23 cellular contexts compared by ENCODE assay signal in genomic region chr15:29589975-29590374, GRCh38.
DNase-seq lines count a peak whose midpoint lies in the region; ATAC-seq, FAIRE-seq and TF ChIP-seq lines count a peak whose summit lies in the region.
"Had no signal": no experiment of that assay in that cellular context is flagged by ENCODE, and none has a peak within 500 bp of the region (broad histone marks: within the 10 kb centered on the region; RNA-seq: fewer than 3 reads in every experiment).

No MANE protein-coding gene starts in this region.

- no peaks in the 10 kb centered on the region for H3K9me3 Mint-ChIP-seq in GM23338

- TF ChIP-seq EP300 in esophagus muscularis mucosa (IDR thresholded peaks at IDR 0.05) (no peak), stomach (IDR thresholded peaks at IDR 0.05) (no peak)

- H3K4me3 Mint-ChIP-seq in GM23338 = no peak overlapping the region
- H3K4me3 Mint-ChIP-seq: B cell; CD4-positive, alpha-beta memory T cell had no signal

- no peak overlapping the region for H3K9ac ChIP-seq in BLaER1

- H3K36me3 ChIP-seq in BLaER1 = no peaks in the 10 kb centered on the region
- H3K36me3 ChIP-seq in GM23338 (ENCODE audit: insufficient read depth) = no peaks in the 10 kb centered on the region
- no peaks in the 10 kb centered on the region for H3K36me3 ChIP-seq in bronchial epithelial cell (ENCODE audit: control insufficient read depth, insufficient read depth, low read length)
- no peaks in the 10 kb centered on the region for H3K36me3 ChIP-seq in esophagus muscularis mucosa
- H3K36me3 ChIP-seq in stomach = no peaks in the 10 kb centered on the region
- H3K36me3 ChIP-seq in HAP-1 (replicated peaks) = no peaks in the 10 kb centered on the region

- H3K4me2 ChIP-seq in BLaER1 (peak overlapping the region; percentile 63), GM23338 (no peak overlapping the region)

- no peaks in the 10 kb centered on the region; the same call in 1 of the 2 replicates for H3K9me2 ChIP-seq in GM23338 (ENCODE audit: insufficient read depth)

- peak; percentile 18 for FAIRE-seq in bronchial epithelial cell (lab: Jason Lieb, UNC)
- FAIRE-seq: A204.1, GM12878, GM19239 had no signal

- H3K27me3 Mint-ChIP-seq in GM23338 (ENCODE audit: insufficient read depth, low read depth, poor library complexity) = peaks cover 2% of the 10 kb centered on the region
- H3K27me3 Mint-ChIP-seq: B cell had no signal

- H3K4me1 Mint-ChIP-seq in GM23338 = peaks cover 6% of the 10 kb centered on the region; the same call in 2 of the 3 replicates
- H3K4me1 Mint-ChIP-seq: CD4-positive, alpha-beta memory T cell had no signal

- H4K20me1 ChIP-seq in BLaER1 = no peaks in the 10 kb centered on the region
- no peaks in the 10 kb centered on the region for H4K20me1 ChIP-seq in GM23338 (replicated peaks; ENCODE audit: insufficient read depth)

- TF ChIP-seq CTCF in GM23338 (conservative IDR thresholded peaks at IDR 0.05; ENCODE audit: low read depth in 2 of 2) = no peak
- TF ChIP-seq CTCF in bronchial epithelial cell (IDR thresholded peaks at IDR 0.05; ENCODE audit: insufficient read depth, low read length, severe bottlenecking) = no peak
- TF ChIP-seq CTCF in esophagus muscularis mucosa (IDR thresholded peaks at IDR 0.05) = no peak
- TF ChIP-seq CTCF in stomach (IDR thresholded peaks at IDR 0.05) = no peak

- WGBS in esophagus muscularis mucosa = 89% methylated on average over 4 of the region's 4 CpGs
- WGBS in stomach, 5 donors = 87 to 92% (median 88%) methylated on average over 4 of the region's 4 CpGs

- no peaks in the 10 kb centered on the region for H3K27me3 ChIP-seq in BLaER1
- no peaks in the 10 kb centered on the region for H3K27me3 ChIP-seq in GM23338 (ENCODE audit: insufficient read depth)
- no peaks in the 10 kb centered on the region for H3K27me3 ChIP-seq in bronchial epithelial cell (ENCODE audit: control insufficient read depth, insufficient read depth, low read length)
- peaks cover 0 to 13% (median 0%) of the 10 kb centered on the region in 4 donors for H3K27me3 ChIP-seq in esophagus muscularis mucosa
- no peaks in the 10 kb centered on the region for H3K27me3 ChIP-seq in stomach
- H3K27me3 ChIP-seq in HAP-1 (ENCODE audit: low read depth) = peaks cover 13% of the 10 kb centered on the region

- no peaks in the 10 kb centered on the region for H3K79me2 ChIP-seq in GM23338 (replicated peaks; ENCODE audit: insufficient read depth)

- H3K36me3 Mint-ChIP-seq in GM23338 (ENCODE audit: low read depth) = no peaks in the 10 kb centered on the region
- H3K36me3 Mint-ChIP-seq: CD4-positive, alpha-beta memory T cell had no signal

- DNase-seq in GM23338 (ENCODE audit: low spot score) (no peak), bronchial epithelial cell (ENCODE audit: low read depth) (no peak), esophagus muscularis mucosa (ENCODE audit: extremely low spot score) (peak; percentile 66), stomach (no peak), HAP-1 (ENCODE audit: low spot score in 2 of 2) (no peak)
- DNase-seq in activated CD8-positive, alpha-beta memory T cell treated with anti-CD3 and anti-CD28 coated beads, Interleukin-2, amount 50 U/mL, for 4 hours = no peak
- DNase-seq: C1 segment of cervical spinal cord; Calu3; CD4-positive, alpha-beta memory T cell; COR-L47; DMS153; DND-41; EL; GDM1; GOT3; H7 had no signal

- no peaks in the 10 kb centered on the region for H3F3A ChIP-seq in GM23338 (replicated peaks; ENCODE audit: low read depth)

- H3K4me3 ChIP-seq in BLaER1 = no peak overlapping the region
- H3K4me3 ChIP-seq in GM23338 = no peak overlapping the region
- no peak overlapping the region for H3K4me3 ChIP-seq in bronchial epithelial cell (ENCODE audit: low read depth, low read length)
- H3K4me3 ChIP-seq in esophagus muscularis mucosa = no peak overlapping the region
- no peak overlapping the region for H3K4me3 ChIP-seq in stomach
- no peak overlapping the region for H3K4me3 ChIP-seq in HAP-1
- H3K4me3 ChIP-seq: GM12878 had no signal

- H3K27ac ChIP-seq in BLaER1 = peak overlapping the region; percentile 59
- no peak overlapping the region for H3K27ac ChIP-seq in GM23338 (ENCODE audit: low read depth)
- no peak overlapping the region for H3K27ac ChIP-seq in esophagus muscularis mucosa (replicated peaks in 1 of 4)
- no peak overlapping the region for H3K27ac ChIP-seq in stomach
- H3K27ac ChIP-seq: 22Rv1 had no signal

- in situ Hi-C loops in HAP-1 (cut with MboI; ENCODE audit: low sequenced_read_pairs) = no loop called here

- H3K27ac Mint-ChIP-seq in GM23338 = no peak overlapping the region
- H3K27ac Mint-ChIP-seq: B cell; CD4-positive, alpha-beta memory T cell had no signal

- H3K4me1 ChIP-seq in BLaER1 (peaks cover 61% of the 10 kb centered on the region), GM23338 (ENCODE audit: insufficient read depth) (no peaks in the 10 kb centered on the region), esophagus muscularis mucosa (no peaks in the 10 kb centered on the region), stomach (no peaks in the 10 kb centered on the region), HAP-1 (no peaks in the 10 kb centered on the region)

- intact Hi-C loops in esophagus muscularis mucosa (cut with DNase I) (no loop called here), stomach (cut with DNase I; ENCODE audit: low total_unique reads) (no loop called here)

- no peak for ATAC-seq in GM23338
- ATAC-seq: GM12878, HCT116 had no signal

- TF ChIP-seq POLR2A in esophagus muscularis mucosa (IDR thresholded peaks at IDR 0.05; ENCODE audit: low read depth) = no peak
- TF ChIP-seq POLR2A in stomach (IDR thresholded peaks at IDR 0.05) = no peak

- H2AFZ ChIP-seq in GM23338 = peak overlapping the region; percentile 43; the same call in 1 of the 2 replicates

- H3K9me3 ChIP-seq in BLaER1 (peaks cover 7% of the 10 kb centered on the region; the same call in 1 of the 2 replicates), esophagus muscularis mucosa (no peaks in the 10 kb centered on the region), stomach (no peaks in the 10 kb centered on the region), HAP-1 (no peaks in the 10 kb centered on the region)

TF ChIP-seq in GM23338, 12 proteins besides CTCF, POLR2A, EP300 and RAD21 (continues in another document):
- TF ChIP-seq JUNB (IDR thresholded peaks at IDR 0.05; ENCODE audit: unreplicated experiment) = no peak
- no peak for TF ChIP-seq ETS1 (IDR thresholded peaks at IDR 0.05)
- no peak for TF ChIP-seq ZNF331 (CRISPR knock-in tag; IDR thresholded peaks at IDR 0.05; ENCODE audit: low read depth)
- TF ChIP-seq EZH2 (IDR thresholded peaks at IDR 0.05; ENCODE audit: low read depth, unreplicated experiment) = no peak
- no peak for TF ChIP-seq STAT1 (IDR thresholded peaks at IDR 0.05; ENCODE audit: unreplicated experiment)
- TF ChIP-seq ZNF114 (CRISPR knock-in tag; IDR thresholded peaks at IDR 0.05) = no peak
- TF ChIP-seq CREB1 (CRISPR knock-in tag; IDR thresholded peaks at IDR 0.05; ENCODE audit: low read depth) = no peak
- TF ChIP-seq REST (IDR thresholded peaks at IDR 0.05; ENCODE audit: unreplicated experiment) = no peak
- TF ChIP-seq NANOG (IDR thresholded peaks at IDR 0.05; ENCODE audit: borderline replicate concordance) = no peak
- TF ChIP-seq POLR2AphosphoS5 (IDR thresholded peaks at IDR 0.05; ENCODE audit: low read depth) = no peak
- TF ChIP-seq EZH2phosphoT487 (IDR thresholded peaks at IDR 0.05; ENCODE audit: unreplicated experiment) = no peak
